Comparison of ENCODE assay signal across 25 cellular contexts in the genomic region with DNA sequence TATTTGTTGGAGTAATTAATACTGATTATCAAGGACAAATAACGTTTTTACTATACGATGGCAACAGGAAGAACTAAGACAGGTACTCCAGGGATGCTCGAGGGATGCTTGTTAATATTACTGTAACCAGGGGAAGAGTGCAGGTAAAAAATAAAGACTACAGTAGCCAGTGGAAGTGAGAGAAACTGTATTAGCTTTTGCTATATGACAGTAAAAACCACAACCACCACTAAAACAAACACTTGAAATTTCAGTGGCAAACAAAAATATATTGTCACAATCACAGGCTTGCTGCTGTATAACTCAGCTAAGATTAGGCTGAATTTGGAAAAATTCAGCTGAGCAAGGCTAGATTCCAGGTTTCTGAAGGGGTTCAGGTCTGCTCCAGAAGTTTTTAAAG.
A peak's percentile ranks its signal among the peaks of the same experiment; 100 is the strongest.
DNase-seq lines count a peak whose midpoint lies in the region; ATAC-seq lines count a peak whose summit lies in the region.
"Had no signal": no experiment of that assay in that cellular context is flagged by ENCODE, and none has a peak within 500 bp of the region (broad histone marks: within the 10 kb centered on the region; RNA-seq: fewer than 3 reads in every experiment).

No MANE protein-coding gene starts in this region.

- DNase-seq in DMS153 (lab: John Stamatoyannopoulos, UW) (peak; percentile 6), DMS153 treated with DMSO at 0.1 percent for 48 hours (lab: John Stamatoyannopoulos, UW; ENCODE audit: unreplicated experiment) (no peak), MV-4-11 (lab: John Stamatoyannopoulos, UW) (no peak), NCI-H446 (lab: John Stamatoyannopoulos, UW) (no peak), NCI-H526 (lab: John Stamatoyannopoulos, UW) (no peak)
- DNase-seq: BE2C; DMS79 treated with DMSO at 0.1 percent for 48 hours; GF-D8; KBM-7; NCI-H2081; NCI-H2171; NCI-H226; NCI-H510A treated with DMSO at 0.1 percent for 48 hours; NCI-H748 treated with DMSO at 0.1 percent for 48 hours; NK-92 treated with Interleukin-12 subunit alpha and Interleukin-12 subunit beta, amount 100 ng/mL, for 24 hours; PC-3; SJCRH30; T-helper 17 cell; T1000 had no signal

- ATAC-seq in GM19043 (IDR thresholded peaks at IDR 0.05; ENCODE audit: low read depth, unreplicated experiment) (peak; percentile 67), HG02763 (IDR thresholded peaks at IDR 0.05; ENCODE audit: unreplicated experiment) (peak; percentile 51), GM21528 (IDR thresholded peaks at IDR 0.05; ENCODE audit: low FRiP score, unreplicated experiment) (no peak)
- ATAC-seq: HCT116, PC-3, Right ventricle myocardium inferior, SK-N-SH treated with all-trans-retinoic acid at 6 μM for 48 hours, T-helper 17 cell had no signal
